ENCODE assay signal across 20 cellular contexts in the genomic region with DNA sequence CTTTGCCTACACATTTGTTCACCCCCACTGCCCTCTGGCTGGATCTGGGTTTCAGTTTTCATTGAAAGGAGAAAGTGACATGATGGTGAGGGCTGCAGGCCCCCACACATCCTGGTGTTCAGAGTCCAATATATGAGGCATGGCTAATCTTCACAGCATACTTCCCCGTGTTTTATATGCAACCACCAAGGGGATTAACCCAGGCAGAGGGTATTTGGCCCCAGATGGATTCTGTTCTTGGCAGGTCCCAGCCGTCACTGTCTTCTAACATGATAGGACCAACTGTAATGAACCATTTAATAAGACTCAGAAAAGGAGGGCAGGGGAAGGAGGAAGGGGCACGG. TPM values are rescaled to one million over a fixed set of nuclear protein-coding genes. Genes with fewer than 3 reads are reported as not detected.
A peak's percentile ranks its signal among the peaks of the same experiment; 100 is the strongest.
DNase-seq lines count a peak whose midpoint lies in the region; ATAC-seq and TF ChIP-seq lines count a peak whose summit lies in the region.
"Had no signal": no experiment of that assay in that cellular context is flagged by ENCODE, and none has a peak within 500 bp of the region (broad histone marks: within the 10 kb centered on the region; RNA-seq: fewer than 3 reads in every experiment).

No MANE protein-coding gene starts in this region.

- peak overlapping the region; percentile 75 for H3K4me3 Mint-ChIP-seq in glutamatergic neuron (ENCODE audit: unreplicated experiment)
- H3K4me3 Mint-ChIP-seq: immature natural killer cell; memory B cell; stimulated activated naive B cell treated with anti-CD40 and anti-IgM and Interleukin-4, amounts not matched to agents 10 μg/mL and 1 μg/mL and 100 μg/mL, for 72 hours; type B pancreatic cell had no signal

- peak overlapping the region; percentile 44; the same call in 1 of the 2 replicates for H3K27ac ChIP-seq in HUES6 (ENCODE audit: low read depth, low read length)
- H3K27ac ChIP-seq: C4-2B, colonic mucosa, epithelial cell of prostate had no signal

- DNase-seq in NCI-H82 (lab: John Stamatoyannopoulos, UW) (peak; percentile 97), glutamatergic neuron (no peak), retinal pigment epithelial cell (ENCODE audit: low read depth) (peak; percentile 40), GM20000 (ENCODE audit: low spot score) (no peak)
- no peak for DNase-seq in stimulated activated CD4-positive, alpha-beta T cell treated with anti-CD3 and anti-CD28 coated beads, Interleukin-4, amount 100 ng/mL, for 4 hours
- DNase-seq: activated CD4-positive, alpha-beta T cell treated with anti-CD3 and anti-CD28 coated beads for 1 hour; activated effector memory CD4-positive, alpha-beta T cell treated with anti-CD3 and anti-CD28 coated beads, Interleukin-2, amount 50 U/mL, for 16 hours; amniotic stem cell; colonic mucosa; immature natural killer cell; small intestine; stimulated activated naive B cell treated with anti-CD40 and anti-IgM and Interleukin-4, amounts not matched to agents 10 μg/mL and 1 μg/mL and 100 μg/mL, for 72 hours had no signal

- H3K27ac Mint-ChIP-seq in glutamatergic neuron (ENCODE audit: unreplicated experiment): peak overlapping the region; percentile 93
- H3K27ac Mint-ChIP-seq: immature natural killer cell; memory B cell; stimulated activated naive B cell treated with anti-CD40 and anti-IgM and Interleukin-4, amounts not matched to agents 10 μg/mL and 1 μg/mL and 100 μg/mL, for 72 hours; type B pancreatic cell had no signal

- H3K36me3 Mint-ChIP-seq in glutamatergic neuron (ENCODE audit: unreplicated experiment): no peaks in the 10 kb centered on the region
- H3K36me3 Mint-ChIP-seq: immature natural killer cell; memory B cell; stimulated activated naive B cell treated with anti-CD40 and anti-IgM and Interleukin-4, amounts not matched to agents 10 μg/mL and 1 μg/mL and 100 μg/mL, for 72 hours; type B pancreatic cell had no signal

- peaks cover 10% of the 10 kb centered on the region for H3K27me3 Mint-ChIP-seq in glutamatergic neuron (ENCODE audit: unreplicated experiment)

- H3K4me1 ChIP-seq in HUES6 (ENCODE audit: control insufficient read depth, insufficient read depth, low read length): peaks cover 28% of the 10 kb centered on the region
- H3K4me1 ChIP-seq: colonic mucosa had no signal

- no peak overlapping the region for H3K4me3 ChIP-seq in HUES6 (ENCODE audit: low read depth, low read length)
- peak overlapping the region; percentile 16 for H3K4me3 ChIP-seq in retinal pigment epithelial cell (ENCODE audit: low read length)
- H3K4me3 ChIP-seq: colonic mucosa had no signal

- H3K9me3 Mint-ChIP-seq in glutamatergic neuron (ENCODE audit: unreplicated experiment): peaks cover 13% of the 10 kb centered on the region
- H3K9me3 Mint-ChIP-seq: memory B cell; stimulated activated naive B cell treated with anti-CD40 and anti-IgM and Interleukin-4, amounts not matched to agents 10 μg/mL and 1 μg/mL and 100 μg/mL, for 72 hours; type B pancreatic cell had no signal

- no peak for ATAC-seq in HG03095 (IDR thresholded peaks at IDR 0.05; ENCODE audit: unreplicated experiment)
- ATAC-seq: HCT116; stimulated activated naive B cell treated with anti-CD40 and anti-IgM and Interleukin-4, amounts not matched to agents 10 μg/mL and 1 μg/mL and 100 μg/mL, for 72 hours had no signal

- peaks cover 22% of the 10 kb centered on the region for H3K27me3 ChIP-seq in HUES6 (ENCODE audit: control insufficient read depth, insufficient read depth, low read length)

- no peaks in the 10 kb centered on the region for H3K36me3 ChIP-seq in HUES6 (ENCODE audit: control insufficient read depth, insufficient read depth, low read length)
- H3K36me3 ChIP-seq: colonic mucosa had no signal

- H3K9ac ChIP-seq in HUES6 (ENCODE audit: low read length): peak overlapping the region; percentile 72

- H3K9me3 ChIP-seq in HUES6 (ENCODE audit: control insufficient read depth, insufficient read depth, low read depth, low read length): no peaks in the 10 kb centered on the region
- H3K9me3 ChIP-seq: colonic mucosa had no signal

- peaks cover 39% of the 10 kb centered on the region for H3K4me1 Mint-ChIP-seq in glutamatergic neuron (ENCODE audit: low read depth, unreplicated experiment)
- H3K4me1 Mint-ChIP-seq: immature natural killer cell, memory B cell had no signal

- TF ChIP-seq CTCF in glutamatergic neuron (IDR thresholded peaks at IDR 0.05; ENCODE audit: partially characterized antibody, unreplicated experiment) (no peak), retinal pigment epithelial cell (conservative IDR thresholded peaks at IDR 0.05; ENCODE audit: low read depth, low read length) (no peak), GM20000 (IDR thresholded peaks at IDR 0.05; ENCODE audit: extremely low read depth, missing control alignments) (no peak)

RNA-seq across cellular contexts. Expression of gene ACTC1, which starts 4.4 kb away (rescaled TPM):
- 19.6 TPM for total RNA-seq in glutamatergic neuron (ENCODE audit: unreplicated experiment)
- total RNA-seq: glomerular endothelial cell had no signal

RNA-seq across cellular contexts. Expression of gene GJD2, which starts 45.0 kb away (rescaled TPM):
- 3.3 TPM for total RNA-seq in glutamatergic neuron (ENCODE audit: unreplicated experiment)
- total RNA-seq: colonic mucosa, glomerular endothelial cell had no signal

Comparison
In these comparisons a context has a peak if more than half of its experiments do, and no peak if none do; other contexts are left out.
1. DNase-seq: peak in NCI-H82 (single experiment) and retinal pigment epithelial cell (single experiment); none in glutamatergic neuron (single experiment), stimulated activated CD4-positive, alpha-beta T cell treated with anti-CD3 and anti-CD28 coated beads, Interleukin-4, amount 100 ng/mL, for 4 hours (0 of 2) and GM20000 (single experiment).